Comparison of ENCODE assay signal across 8 cellular contexts in the genomic region with DNA sequence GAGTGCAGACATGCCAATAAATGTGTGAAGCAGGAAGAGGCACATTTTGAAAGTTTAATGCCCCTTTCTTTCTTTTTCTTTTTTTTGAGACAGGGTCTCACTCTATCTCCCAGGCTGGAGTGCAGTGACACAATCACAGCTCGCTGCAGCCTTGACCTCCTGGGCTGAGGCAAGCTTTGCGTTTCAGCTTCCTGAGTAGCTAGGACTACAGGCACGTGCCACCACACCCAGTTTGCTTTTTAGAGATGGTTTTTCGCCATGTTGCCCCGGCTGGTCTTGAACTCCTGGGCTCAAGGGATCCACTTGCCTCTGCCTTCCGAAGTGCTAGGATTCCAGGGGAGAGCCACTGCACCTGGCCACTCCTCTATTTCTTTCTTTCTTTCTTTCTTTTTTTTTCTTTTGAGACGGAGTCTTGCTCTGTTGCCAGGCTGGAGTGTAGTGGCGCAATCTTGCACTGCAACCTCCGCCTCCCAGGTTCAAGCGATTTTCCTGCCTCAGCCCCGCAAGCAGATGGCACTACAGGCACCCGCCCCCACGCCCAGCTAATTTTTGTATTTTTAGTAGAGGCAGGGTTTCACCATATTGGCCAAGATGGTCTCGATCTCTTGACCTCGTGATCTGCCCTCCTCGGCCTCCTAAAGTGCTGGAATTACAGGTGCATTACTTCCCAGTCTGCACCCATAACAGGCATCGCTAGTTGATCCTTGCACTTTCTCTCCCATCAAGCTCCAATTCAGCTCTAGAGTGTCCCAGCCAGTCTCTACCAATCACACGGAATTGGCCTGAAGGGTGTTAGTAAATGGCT.
DNase-seq lines count a peak whose midpoint lies in the region; ATAC-seq and TF ChIP-seq lines count a peak whose summit lies in the region.
"Not testable (repeated sequence)": the region's sequence is repeated elsewhere in the genome, so short reads cannot be mapped to it uniquely, and the experiment has no call there.

No MANE protein-coding gene starts in this region.

- not testable (repeated sequence) for H3K9ac ChIP-seq in BLaER1 treated with 17β-estradiol and CSF1 and Interleukin-3, amounts not matched to agents 10 nM and 100 nM

- H3K4me3 Mint-ChIP-seq in T-helper 2 cell treated with Interferon-gamma antibody and Interleukin-4, amounts not matched to agents 5 μg/mL and 100 μg/mL, for 36 hours: peak overlapping the region; percentile 15
- not testable (repeated sequence) for H3K4me3 Mint-ChIP-seq in activated T-helper 1 cell treated with anti-CD3 and anti-CD28 coated beads, Interleukin-12 subunit alpha, Interleukin-12 subunit beta, Interleukin-2, Interleukin-4 antibody, amounts not matched to agents 30 ng/mL and 10 ng/mL and 1 ng/mL, durations not matched to agents 14 hours and 24 hours and 36 hours
- H3K4me3 Mint-ChIP-seq in central memory CD8-positive, alpha-beta T cell: peak overlapping the region; percentile 11
- peak overlapping the region; percentile 16 for H3K4me3 Mint-ChIP-seq in stimulated activated effector memory CD8-positive, alpha-beta T cell treated with anti-CD3 and anti-CD28 coated beads, Interleukin-12 subunit alpha, Interleukin-12 subunit beta, amount 100 ng/mL, for 72 hours

- H3K9me3 Mint-ChIP-seq in T-helper 2 cell treated with Interferon-gamma antibody and Interleukin-4, amounts not matched to agents 5 μg/mL and 100 μg/mL, for 36 hours; central memory CD8-positive, alpha-beta T cell; stimulated activated effector memory CD8-positive, alpha-beta T cell treated with anti-CD3 and anti-CD28 coated beads, Interleukin-12 subunit alpha, Interleukin-12 subunit beta, amount 100 ng/mL, for 72 hours: not testable (repeated sequence)
- H3K9me3 Mint-ChIP-seq in activated T-helper 1 cell treated with anti-CD3 and anti-CD28 coated beads, Interleukin-12 subunit alpha, Interleukin-12 subunit beta, Interleukin-2, Interleukin-4 antibody, amounts not matched to agents 30 ng/mL and 10 ng/mL and 1 ng/mL, durations not matched to agents 14 hours and 24 hours and 36 hours: peaks cover 14% of the 10 kb centered on the region

- H3K9me3 ChIP-seq in BLaER1 treated with 17β-estradiol and CSF1 and Interleukin-3, amounts not matched to agents 10 nM and 100 nM (replicated peaks in 1 of 11); HEK293 (ENCODE audit: control insufficient read depth, insufficient read depth, low read depth, low read length); left lung: not testable (repeated sequence)

- H3K27me3 ChIP-seq in BLaER1 treated with 17β-estradiol and CSF1 and Interleukin-3, amounts not matched to agents 10 nM and 100 nM: not testable (repeated sequence)
- H3K27me3 ChIP-seq in left lung: peaks cover 5 to 33% of the 10 kb centered on the region in 2 donors

- H3K27me3 Mint-ChIP-seq in T-helper 2 cell treated with Interferon-gamma antibody and Interleukin-4, amounts not matched to agents 5 μg/mL and 100 μg/mL, for 36 hours (ENCODE audit: low read depth); activated T-helper 1 cell treated with anti-CD3 and anti-CD28 coated beads, Interleukin-12 subunit alpha, Interleukin-12 subunit beta, Interleukin-2, Interleukin-4 antibody, amounts not matched to agents 30 ng/mL and 10 ng/mL and 1 ng/mL, durations not matched to agents 14 hours and 24 hours and 36 hours (ENCODE audit: insufficient read depth); central memory CD8-positive, alpha-beta T cell: not testable (repeated sequence)

- intact Hi-C loops in activated T-helper 1 cell treated with anti-CD3 and anti-CD28 coated beads, Interleukin-12 subunit alpha, Interleukin-12 subunit beta, Interleukin-2, Interleukin-4 antibody, amounts not matched to agents 30 ng/mL and 10 ng/mL and 1 ng/mL, durations not matched to agents 14 hours and 24 hours and 36 hours (cut with micrococcal nuclease); left lung (cut with DNase I): not testable (repeated sequence)

- H3K4me1 Mint-ChIP-seq in T-helper 2 cell treated with Interferon-gamma antibody and Interleukin-4, amounts not matched to agents 5 μg/mL and 100 μg/mL, for 36 hours (ENCODE audit: low read depth): peaks cover 63% of the 10 kb centered on the region
- peaks cover 89% of the 10 kb centered on the region for H3K4me1 Mint-ChIP-seq in activated T-helper 1 cell treated with anti-CD3 and anti-CD28 coated beads, Interleukin-12 subunit alpha, Interleukin-12 subunit beta, Interleukin-2, Interleukin-4 antibody, amounts not matched to agents 30 ng/mL and 10 ng/mL and 1 ng/mL, durations not matched to agents 14 hours and 24 hours and 36 hours (ENCODE audit: low read depth)
- H3K4me1 Mint-ChIP-seq in central memory CD8-positive, alpha-beta T cell: peaks cover 44% of the 10 kb centered on the region
- H3K4me1 Mint-ChIP-seq in stimulated activated effector memory CD8-positive, alpha-beta T cell treated with anti-CD3 and anti-CD28 coated beads, Interleukin-12 subunit alpha, Interleukin-12 subunit beta, amount 100 ng/mL, for 72 hours: peaks cover 76% of the 10 kb centered on the region

- POLR2A ChIA-PET in HEK293 (lab: Yijun Ruan, JAX): not testable (repeated sequence)

- not testable (repeated sequence) for H3K36me3 ChIP-seq in BLaER1 treated with 17β-estradiol and CSF1 and Interleukin-3, amounts not matched to agents 10 nM and 100 nM; HEK293 (ENCODE audit: control insufficient read depth in 2 of 2, insufficient read depth in 1 of 2, low read length in 2 of 2); left lung

- not testable (repeated sequence) for ATAC-seq in central memory CD8-positive, alpha-beta T cell (replicated peaks; ENCODE audit: extremely low read depth, poor library complexity, severe bottlenecking); stimulated activated effector memory CD8-positive, alpha-beta T cell treated with anti-CD3 and anti-CD28 coated beads, Interleukin-12 subunit alpha, Interleukin-12 subunit beta, amount 100 ng/mL, for 72 hours
- peak; percentile 63 for ATAC-seq in left lung

- CTCF ChIA-PET in HEK293 (lab: Yijun Ruan, JAX): interaction anchor here (0.9 kb wide), 1 partner anchor 160 kb away, joined by 3 read pairs; no protein-coding TSS in a partner anchor

- H3K4me1 ChIP-seq in BLaER1 treated with 17β-estradiol and CSF1 and Interleukin-3, amounts not matched to agents 10 nM and 100 nM: peaks cover 25 to 76% (median 42%) of the 10 kb centered on the region in 10 experiments
- H3K4me1 ChIP-seq in HEK293 (ENCODE audit: control insufficient read depth, insufficient read depth, low read length): not testable (repeated sequence)
- H3K4me1 ChIP-seq in left lung: peaks cover 0 to 20% of the 10 kb centered on the region in 2 donors

- not testable (repeated sequence) for H4K20me1 ChIP-seq in BLaER1 treated with 17β-estradiol and CSF1 and Interleukin-3, amounts not matched to agents 10 nM and 100 nM

- not testable (repeated sequence) for H3K27ac ChIP-seq in BLaER1 treated with 17β-estradiol and CSF1 and Interleukin-3, amounts not matched to agents 10 nM and 100 nM; HEK293 (ENCODE audit: extremely low read depth, low read depth, low read length); left lung

- not testable (repeated sequence) for H3K4me3 ChIP-seq in BLaER1 treated with 17β-estradiol and CSF1 and Interleukin-3, amounts not matched to agents 10 nM and 100 nM; HEK293 (ENCODE audit: low read depth, low read length)
- H3K4me3 ChIP-seq in left lung: peak overlapping the region in 1 of 2 donors; percentile 10

- peak overlapping the region; percentile 11 for H3K27ac Mint-ChIP-seq in T-helper 2 cell treated with Interferon-gamma antibody and Interleukin-4, amounts not matched to agents 5 μg/mL and 100 μg/mL, for 36 hours
- H3K27ac Mint-ChIP-seq in activated T-helper 1 cell treated with anti-CD3 and anti-CD28 coated beads, Interleukin-12 subunit alpha, Interleukin-12 subunit beta, Interleukin-2, Interleukin-4 antibody, amounts not matched to agents 30 ng/mL and 10 ng/mL and 1 ng/mL, durations not matched to agents 14 hours and 24 hours and 36 hours: peak overlapping the region; percentile 72
- peak overlapping the region; percentile 62 for H3K27ac Mint-ChIP-seq in central memory CD8-positive, alpha-beta T cell (ENCODE audit: low read depth)
- H3K27ac Mint-ChIP-seq in stimulated activated effector memory CD8-positive, alpha-beta T cell treated with anti-CD3 and anti-CD28 coated beads, Interleukin-12 subunit alpha, Interleukin-12 subunit beta, amount 100 ng/mL, for 72 hours: peak overlapping the region; percentile 64

- not testable (repeated sequence) for TF ChIP-seq CTCF in HEK293 (tag by site-specific recombination; IDR thresholded peaks at IDR 0.05); left lung (IDR thresholded peaks at IDR 0.05)

- peak; percentile 12 for DNase-seq in NCI-H2227 (lab: John Stamatoyannopoulos, UW; ENCODE audit: unreplicated experiment)
- not testable (repeated sequence) for DNase-seq in T-helper 2 cell treated with Interferon-gamma antibody and Interleukin-4, amounts not matched to agents 5 μg/mL and 100 μg/mL, for 36 hours (ENCODE audit: low spot score); activated T-helper 1 cell treated with anti-CD3 and anti-CD28 coated beads, Interleukin-12 subunit alpha, Interleukin-12 subunit beta, Interleukin-2, Interleukin-4 antibody, amounts not matched to agents 30 ng/mL and 10 ng/mL and 1 ng/mL, durations not matched to agents 14 hours and 24 hours and 36 hours (ENCODE audit: low spot score); central memory CD8-positive, alpha-beta T cell (ENCODE audit: low spot score in 2 of 2); left lung; stimulated activated effector memory CD8-positive, alpha-beta T cell treated with anti-CD3 and anti-CD28 coated beads, Interleukin-12 subunit alpha, Interleukin-12 subunit beta, amount 100 ng/mL, for 72 hours (ENCODE audit: low spot score in 2 of 2)

- H3K4me2 ChIP-seq in BLaER1 treated with 17β-estradiol and CSF1 and Interleukin-3, amounts not matched to agents 10 nM and 100 nM: peak overlapping the region; percentile 36 to 62 (median 50)

- H3K36me3 Mint-ChIP-seq in T-helper 2 cell treated with Interferon-gamma antibody and Interleukin-4, amounts not matched to agents 5 μg/mL and 100 μg/mL, for 36 hours (ENCODE audit: low read depth); activated T-helper 1 cell treated with anti-CD3 and anti-CD28 coated beads, Interleukin-12 subunit alpha, Interleukin-12 subunit beta, Interleukin-2, Interleukin-4 antibody, amounts not matched to agents 30 ng/mL and 10 ng/mL and 1 ng/mL, durations not matched to agents 14 hours and 24 hours and 36 hours (ENCODE audit: low read depth); central memory CD8-positive, alpha-beta T cell (ENCODE audit: insufficient read depth); stimulated activated effector memory CD8-positive, alpha-beta T cell treated with anti-CD3 and anti-CD28 coated beads, Interleukin-12 subunit alpha, Interleukin-12 subunit beta, amount 100 ng/mL, for 72 hours: not testable (repeated sequence)

Comparison
In these comparisons a context has a peak if more than half of its experiments do, and no peak if none do; other contexts are left out.
1. H3K27ac Mint-ChIP-seq: peak in every context shown above with its lines; median percentile 72 in activated T-helper 1 cell treated with anti-CD3 and anti-CD28 coated beads, Interleukin-12 subunit alpha, Interleukin-12 subunit beta, Interleukin-2, Interleukin-4 antibody, amounts not matched to agents 30 ng/mL and 10 ng/mL and 1 ng/mL, durations not matched to agents 14 hours and 24 hours and 36 hours; 64 in stimulated activated effector memory CD8-positive, alpha-beta T cell treated with anti-CD3 and anti-CD28 coated beads, Interleukin-12 subunit alpha, Interleukin-12 subunit beta, amount 100 ng/mL, for 72 hours; 62 in central memory CD8-positive, alpha-beta T cell; 11 in T-helper 2 cell treated with Interferon-gamma antibody and Interleukin-4, amounts not matched to agents 5 μg/mL and 100 μg/mL, for 36 hours.